1 cellular context compared by ENCODE assay signal in the genomic region with DNA sequence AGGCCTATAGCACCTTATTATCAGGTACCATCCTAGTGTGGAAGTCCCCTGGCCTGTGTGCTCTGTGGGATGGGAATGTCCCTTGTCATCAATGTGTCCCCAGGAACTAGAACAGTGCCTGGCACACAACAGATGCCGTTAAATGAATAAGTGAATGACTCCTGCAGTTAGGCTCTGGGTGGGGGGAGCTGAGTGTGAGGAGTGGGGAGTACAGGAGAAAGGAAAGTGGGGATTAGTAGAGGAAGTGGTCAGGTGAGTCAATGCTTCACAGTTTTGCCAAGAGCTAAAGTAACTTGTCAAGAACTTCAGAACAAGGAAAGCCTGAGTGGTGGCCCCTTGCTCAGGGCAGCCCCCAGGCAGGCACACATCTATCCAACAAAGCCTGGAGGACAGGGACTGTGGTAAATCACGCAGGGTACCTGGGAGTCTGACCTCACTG.
TF ChIP-seq lines count a peak whose summit lies in the region.

No MANE protein-coding gene starts in this region.

TF ChIP-seq in K562, 482 proteins besides CTCF, POLR2A, EP300 and RAD21 (continued from another document):
- TF ChIP-seq, protein P1, sequence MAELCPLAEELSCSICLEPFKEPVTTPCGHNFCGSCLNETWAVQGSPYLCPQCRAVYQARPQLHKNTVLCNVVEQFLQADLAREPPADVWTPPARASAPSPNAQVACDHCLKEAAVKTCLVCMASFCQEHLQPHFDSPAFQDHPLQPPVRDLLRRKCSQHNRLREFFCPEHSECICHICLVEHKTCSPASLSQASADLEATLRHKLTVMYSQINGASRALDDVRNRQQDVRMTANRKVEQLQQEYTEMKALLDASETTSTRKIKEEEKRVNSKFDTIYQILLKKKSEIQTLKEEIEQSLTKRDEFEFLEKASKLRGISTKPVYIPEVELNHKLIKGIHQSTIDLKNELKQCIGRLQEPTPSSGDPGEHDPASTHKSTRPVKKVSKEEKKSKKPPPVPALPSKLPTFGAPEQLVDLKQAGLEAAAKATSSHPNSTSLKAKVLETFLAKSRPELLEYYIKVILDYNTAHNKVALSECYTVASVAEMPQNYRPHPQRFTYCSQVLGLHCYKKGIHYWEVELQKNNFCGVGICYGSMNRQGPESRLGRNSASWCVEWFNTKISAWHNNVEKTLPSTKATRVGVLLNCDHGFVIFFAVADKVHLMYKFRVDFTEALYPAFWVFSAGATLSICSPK (IDR thresholded peaks at IDR 0.05; ENCODE audit: borderline replicate concordance), result no peak
- TF ChIP-seq GABPB2 (CRISPR knock-in tag; conservative IDR thresholded peaks at IDR 0.05) (no peak), NCOA2 (IDR thresholded peaks at IDR 0.05; ENCODE audit: partially characterized antibody in 2 of 2) (no peak)
- TF ChIP-seq, protein P2, sequence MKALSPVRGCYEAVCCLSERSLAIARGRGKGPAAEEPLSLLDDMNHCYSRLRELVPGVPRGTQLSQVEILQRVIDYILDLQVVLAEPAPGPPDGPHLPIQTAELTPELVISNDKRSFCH (CRISPR knock-in tag; IDR thresholded peaks at IDR 0.05), result no peak
- TF ChIP-seq, protein P2 (tag; IDR thresholded peaks at IDR 0.05), result no peak
